11 cellular contexts compared by ENCODE assay signal in genomic region chr4:10074767-10075105, GRCh38. TPM values are rescaled to one million over a fixed set of nuclear protein-coding genes. Genes with fewer than 3 reads are reported as not detected.
DNase-seq lines count a peak whose midpoint lies in the region; ATAC-seq, FAIRE-seq and TF ChIP-seq lines count a peak whose summit lies in the region.
"Had no signal": no experiment of that assay in that cellular context is flagged by ENCODE, and none has a peak within 500 bp of the region (broad histone marks: within the 10 kb centered on the region; RNA-seq: fewer than 3 reads in every experiment).

No MANE protein-coding gene starts in this region.

- H3K4me3 Mint-ChIP-seq in activated T-helper 17 cell treated with anti-CD3 and anti-CD28 coated beads, Interleukin-2, amount 50 U/mL, for 72 hours, result no peak overlapping the region
- H3K4me3 Mint-ChIP-seq: activated B cell treated with CpG ODN at 0.5 μM for 24 hours had no signal

- no peak overlapping the region for H3K27ac ChIP-seq in kidney (ENCODE audit: low read depth in 2 of 2, low read length in 2 of 2)

- TF ChIP-seq CTCF in AG10803 (conservative IDR thresholded peaks at IDR 0.05; ENCODE audit: low read length) (peak; percentile 66), kidney (IDR thresholded peaks at IDR 0.05; ENCODE audit: borderline replicate concordance, extremely low read depth, insufficient read depth) (peak; percentile 24)

- DNase-seq in AG10803 (ENCODE audit: low read depth), result peak; percentile 61
- DNase-seq in H7, result peak; percentile 63
- DNase-seq in kidney, result no peak
- DNase-seq in UCSD-AML1 (lab: John Stamatoyannopoulos, UW; ENCODE audit: unreplicated experiment), result no peak
- no peak for DNase-seq in NCI-H1105 (lab: John Stamatoyannopoulos, UW)
- DNase-seq in NCI-H2171 (lab: John Stamatoyannopoulos, UW), result no peak
- DNase-seq: activated B cell treated with CpG ODN at 0.5 μM for 24 hours, left cardiac atrium had no signal

- H3K9me3 ChIP-seq in kidney (ENCODE audit: control insufficient read depth in 1 of 2, low read length in 2 of 2), result no peaks in the 10 kb centered on the region

- intact Hi-C loops in kidney (cut with DNase I), result no loop called here

- H3K9ac ChIP-seq in kidney (ENCODE audit: low read length in 2 of 2), result no peak overlapping the region

- peaks cover 46% of the 10 kb centered on the region for H3K36me3 ChIP-seq in H7 (replicated peaks; ENCODE audit: control insufficient read depth, insufficient read depth, low read length)
- H3K36me3 ChIP-seq in kidney (ENCODE audit: control insufficient read depth in 1 of 2, insufficient read depth in 2 of 2, low read length in 2 of 2), result peaks cover 49 to 61% of the 10 kb centered on the region in 2 donors

- peak; percentile 43 for ATAC-seq in activated T-helper 17 cell treated with anti-CD3 and anti-CD28 coated beads, Interleukin-2, amount 50 U/mL, for 72 hours (replicated peaks)
- ATAC-seq in HG02885 (IDR thresholded peaks at IDR 0.05; ENCODE audit: poor library complexity, unreplicated experiment), result no peak

- H3K27me3 Mint-ChIP-seq in activated T-helper 17 cell treated with anti-CD3 and anti-CD28 coated beads, Interleukin-2, amount 50 U/mL, for 72 hours, result no peaks in the 10 kb centered on the region
- H3K27me3 Mint-ChIP-seq: activated B cell treated with CpG ODN at 0.5 μM for 24 hours had no signal

- peak overlapping the region; percentile 38 for H3K27ac Mint-ChIP-seq in activated T-helper 17 cell treated with anti-CD3 and anti-CD28 coated beads, Interleukin-2, amount 50 U/mL, for 72 hours
- H3K27ac Mint-ChIP-seq: activated B cell treated with CpG ODN at 0.5 μM for 24 hours had no signal

- FAIRE-seq in kidney (lab: Jason Lieb, UNC), result no peak
- FAIRE-seq: GM19239 had no signal

- no peaks in the 10 kb centered on the region for H3K9me3 Mint-ChIP-seq in activated T-helper 17 cell treated with anti-CD3 and anti-CD28 coated beads, Interleukin-2, amount 50 U/mL, for 72 hours
- H3K9me3 Mint-ChIP-seq: activated B cell treated with CpG ODN at 0.5 μM for 24 hours had no signal

- H3K4me1 Mint-ChIP-seq in activated T-helper 17 cell treated with anti-CD3 and anti-CD28 coated beads, Interleukin-2, amount 50 U/mL, for 72 hours, result no peaks in the 10 kb centered on the region
- H3K4me1 Mint-ChIP-seq: activated B cell treated with CpG ODN at 0.5 μM for 24 hours had no signal

- H3K27me3 ChIP-seq in H7 (ENCODE audit: control insufficient read depth, insufficient read depth, low read length), result no peaks in the 10 kb centered on the region

- H3K4me3 ChIP-seq in AG10803 (ENCODE audit: low read length), result no peak overlapping the region
- no peak overlapping the region for H3K4me3 ChIP-seq in H7 (ENCODE audit: insufficient read depth, low read depth, low read length)
- no peak overlapping the region for H3K4me3 ChIP-seq in kidney (ENCODE audit: low read length in 2 of 2)

- peaks cover 96% of the 10 kb centered on the region for H3K36me3 Mint-ChIP-seq in activated T-helper 17 cell treated with anti-CD3 and anti-CD28 coated beads, Interleukin-2, amount 50 U/mL, for 72 hours (ENCODE audit: low read depth)

- H3K4me1 ChIP-seq in kidney (ENCODE audit: control insufficient read depth in 1 of 2, insufficient read depth in 1 of 2, low read depth in 1 of 2, low read length in 2 of 2), result no peaks in the 10 kb centered on the region

RNA-seq across cellular contexts. Expression of gene WDR1, which starts 41.9 kb away (rescaled TPM):
- 219 and 254 TPM in 2 replicates for total RNA-seq in H7 (2014; rRNA removed; shearing (Covaris generic))
- 100 to 1,000 TPM; 401 to 630 TPM for total RNA-seq in activated T-helper 17 cell treated with anti-CD3 and anti-CD28 coated beads, Interleukin-2, amount 50 U/mL, for 72 hours
- 313 TPM for total RNA-seq in kidney
- 176 TPM for polyA plus RNA-seq in kidney (ENCODE audit: insufficient read depth, low read depth, low replicate concordance)

RNA-seq across cellular contexts. Expression of gene SLC2A9, which starts 53.4 kb away (rescaled TPM):
- total RNA-seq in H7 (2014; rRNA removed; shearing (Covaris generic)), result 0.26 TPM in 1 of 2 replicates, not detected in the other
- total RNA-seq in activated T-helper 17 cell treated with anti-CD3 and anti-CD28 coated beads, Interleukin-2, amount 50 U/mL, for 72 hours, result 1 to 10 TPM; 1.1 to 1.8 TPM
- total RNA-seq in kidney, result 47.6 TPM
- 41.5 TPM for polyA plus RNA-seq in kidney (ENCODE audit: insufficient read depth, low read depth, low replicate concordance)

Comparison
In these comparisons a context has a peak if more than half of its experiments do, and no peak if none do; other contexts are left out.
1. DNase-seq: peak in AG10803 (single experiment) and H7 (single experiment); none in kidney (single experiment), UCSD-AML1 (single experiment), NCI-H1105 (single experiment) and NCI-H2171 (single experiment).
2. RNA of gene SLC2A9, which starts 53.4 kb away (total RNA-seq): 47.6 TPM in kidney (single experiment); 1.1 to 1.8 TPM in activated T-helper 17 cell treated with anti-CD3 and anti-CD28 coated beads, Interleukin-2, amount 50 U/mL, for 72 hours and 0.26 TPM in H7; every median in the first group is over 10 times any median in the second.